ENCODE assay signal across 15 cellular contexts in genomic region chr11:1404461-1405185, GRCh38. TPM values are rescaled to one million over a fixed set of nuclear protein-coding genes. Genes with fewer than 3 reads are reported as not detected.
DNase-seq lines count a peak whose midpoint lies in the region; ATAC-seq, FAIRE-seq and TF ChIP-seq lines count a peak whose summit lies in the region.
"Had no signal": no experiment of that assay in that cellular context is flagged by ENCODE, and none has a peak within 500 bp of the region (broad histone marks: within the 10 kb centered on the region; RNA-seq: fewer than 3 reads in every experiment).

No MANE protein-coding gene starts in this region.

- H3K4me1 ChIP-seq in BLaER1 treated with 17β-estradiol and CSF1 and Interleukin-3, amounts not matched to agents 10 nM and 100 nM, result peaks cover 12 to 49% (median 42%) of the 10 kb centered on the region in 10 experiments; a peak in 19 of 20 replicates
- H3K4me1 ChIP-seq in kidney (ENCODE audit: control insufficient read depth in 1 of 2, insufficient read depth in 1 of 2, low read depth in 1 of 2, low read length in 2 of 2), result no peaks in the 10 kb centered on the region
- H3K4me1 ChIP-seq: HAP-1 had no signal

- no peak overlapping the region for H3K27ac ChIP-seq in BLaER1 treated with 17β-estradiol and CSF1 and Interleukin-3, amounts not matched to agents 10 nM and 100 nM
- peak overlapping the region; percentile 19 for H3K27ac ChIP-seq in cingulate gyrus (ENCODE audit: low read depth, low read length)
- no peak overlapping the region for H3K27ac ChIP-seq in kidney (ENCODE audit: low read depth in 2 of 2, low read length in 2 of 2)

- ATAC-seq in GM19452 (IDR thresholded peaks at IDR 0.05; ENCODE audit: unreplicated experiment), result no peak

- H3K4me3 ChIP-seq in BLaER1 treated with 17β-estradiol and CSF1 and Interleukin-3, amounts not matched to agents 10 nM and 100 nM, result no peak overlapping the region
- H3K4me3 ChIP-seq in kidney (ENCODE audit: low read length in 2 of 2), result no peak overlapping the region
- H3K4me3 ChIP-seq: HAP-1 had no signal

- FAIRE-seq in kidney (lab: Jason Lieb, UNC), result no peak

- peak overlapping the region in 9 of 11 experiments; percentile 61 to 94 (median 84); a peak in 17 of 22 replicates for H3K4me2 ChIP-seq in BLaER1 treated with 17β-estradiol and CSF1 and Interleukin-3, amounts not matched to agents 10 nM and 100 nM

- peaks cover 0 to 92% (median 50%) of the 10 kb centered on the region in 11 experiments; a peak in 20 of 22 replicates for H4K20me1 ChIP-seq in BLaER1 treated with 17β-estradiol and CSF1 and Interleukin-3, amounts not matched to agents 10 nM and 100 nM

- peaks cover 16 to 60% (median 36%) of the 10 kb centered on the region in 11 experiments; a peak in 19 of 22 replicates for H3K27me3 ChIP-seq in BLaER1 treated with 17β-estradiol and CSF1 and Interleukin-3, amounts not matched to agents 10 nM and 100 nM

- intact Hi-C loops in kidney (cut with DNase I), result no loop called here

- peak overlapping the region in 1 of 11 experiments; percentile 18; a peak in 1 of 22 replicates for H3K9ac ChIP-seq in BLaER1 treated with 17β-estradiol and CSF1 and Interleukin-3, amounts not matched to agents 10 nM and 100 nM
- no peak overlapping the region for H3K9ac ChIP-seq in kidney (ENCODE audit: low read length in 2 of 2)

- H3K9me3 ChIP-seq in BLaER1 treated with 17β-estradiol and CSF1 and Interleukin-3, amounts not matched to agents 10 nM and 100 nM (replicated peaks in 1 of 11), result no peaks in the 10 kb centered on the region
- no peaks in the 10 kb centered on the region for H3K9me3 ChIP-seq in kidney (ENCODE audit: control insufficient read depth in 1 of 2, low read length in 2 of 2)
- H3K9me3 ChIP-seq: HAP-1 had no signal

- DNase-seq in NCI-H82 (lab: John Stamatoyannopoulos, UW) (peak; percentile 9), NCI-H82 treated with DMSO at 0.1 percent for 48 hours (lab: John Stamatoyannopoulos, UW; ENCODE audit: unreplicated experiment) (no peak), kidney (peak; percentile 69), NCI-H2107 treated with DMSO at 0.1 percent for 48 hours (lab: John Stamatoyannopoulos, UW; ENCODE audit: unreplicated experiment) (no peak), NCI-H1105 treated with DMSO at 0.1 percent for 48 hours (lab: John Stamatoyannopoulos, UW) (no peak)
- DNase-seq: C1 segment of cervical spinal cord; CD4-positive, CD25-positive, alpha-beta regulatory T cell; CD8-positive, alpha-beta memory T cell; COR-L47; DMS79 treated with DMSO at 0.1 percent for 48 hours; GF-D8 had no signal

- TF ChIP-seq CTCF in kidney (IDR thresholded peaks at IDR 0.05; ENCODE audit: borderline replicate concordance, extremely low read depth, insufficient read depth), result no peak

- H3K36me3 ChIP-seq in BLaER1 treated with 17β-estradiol and CSF1 and Interleukin-3, amounts not matched to agents 10 nM and 100 nM, result no peaks in the 10 kb centered on the region
- no peaks in the 10 kb centered on the region for H3K36me3 ChIP-seq in kidney (ENCODE audit: control insufficient read depth in 1 of 2, insufficient read depth in 2 of 2, low read length in 2 of 2)
- H3K36me3 ChIP-seq: HAP-1 had no signal

RNA-seq across cellular contexts. Expression of gene BRSK2, which starts 14.9 kb away (rescaled TPM):
- 1.2 TPM for total RNA-seq in kidney
- 0.43 TPM for polyA plus RNA-seq in kidney (ENCODE audit: insufficient read depth, low read depth, low replicate concordance)

Comparison
In these comparisons a context has a peak if more than half of its experiments do, and no peak if none do; other contexts are left out.
1. DNase-seq: peak in NCI-H82 (single experiment) and kidney (single experiment); none in NCI-H82 treated with DMSO at 0.1 percent for 48 hours (single experiment), NCI-H2107 treated with DMSO at 0.1 percent for 48 hours (single experiment) and NCI-H1105 treated with DMSO at 0.1 percent for 48 hours (single experiment).